Comparison of ENCODE assay signal across 22 cellular contexts in the genomic region with DNA sequence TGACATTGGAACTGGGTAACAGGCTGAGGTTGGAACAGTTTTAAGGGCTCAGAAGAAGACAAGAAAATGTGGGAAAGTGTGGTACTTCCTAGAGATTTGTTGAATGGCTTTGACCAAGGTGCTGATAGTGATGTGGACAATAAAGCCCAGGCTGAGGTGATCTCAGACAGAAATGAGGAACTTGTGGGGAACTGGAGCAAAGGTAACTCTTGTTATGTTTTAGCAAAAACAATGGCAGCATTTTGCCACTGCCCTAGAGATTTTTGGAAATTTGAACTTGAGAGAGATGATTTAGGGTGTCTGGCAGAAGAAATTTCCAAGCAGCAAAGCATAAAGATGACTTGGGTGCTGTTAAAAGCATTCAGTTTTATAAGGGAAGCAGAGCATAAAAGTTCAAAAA.
"Had no signal": no experiment of that assay in that cellular context is flagged by ENCODE, and none has a peak within 500 bp of the region (broad histone marks: within the 10 kb centered on the region; RNA-seq: fewer than 3 reads in every experiment).

No MANE protein-coding gene starts in this region.

- FAIRE-seq: small intestine, urothelium cell line had no signal

- H3K9me3 ChIP-seq: ovary, psoas muscle, right lobe of liver, sigmoid colon, thoracic aorta, thyroid gland, vagina had no signal

- DNase-seq: occipital lobe; ovary; psoas muscle; right lobe of liver; sigmoid colon; small intestine; stimulated activated CD4-positive, alpha-beta T cell treated with anti-CD3 and anti-CD28 coated beads, Interleukin-15, amount 100 ng/mL, for 24 hours; stimulated activated CD4-positive, alpha-beta T cell treated with anti-CD3 and anti-CD28 coated beads, Interleukin-2, amount 100 ng/mL, for 24 hours; stimulated activated CD4-positive, alpha-beta T cell treated with anti-CD3 and anti-CD28 coated beads, Interleukin-2, amount 100 ng/mL, for 48 hours; stimulated activated CD4-positive, alpha-beta T cell treated with anti-CD3 and anti-CD28 coated beads, Interleukin-4, amount 100 ng/mL, for 24 hours; stimulated activated naive B cell treated with anti-CD40 and anti-IgM and Interleukin-4, amounts not matched to agents 10 μg/mL and 1 μg/mL and 100 μg/mL, for 72 hours; stimulated activated naive CD4-positive, alpha-beta T cell treated with Interleukin-2 at 50 U/mL for 16 hours; stomach; thyroid gland; trophoblast cell had no signal

- H3K27me3 ChIP-seq: neural progenitor cell, ovary, right lobe of liver, sigmoid colon, stomach, thyroid gland, tibial nerve, upper lobe of left lung, vagina had no signal

- H3K27ac ChIP-seq: neural progenitor cell, ovary, parathyroid adenoma, psoas muscle, right lobe of liver, sigmoid colon, stomach, thoracic aorta, thyroid gland, tibial nerve, upper lobe of left lung, vagina had no signal

- H3K4me1 ChIP-seq: neural progenitor cell, parathyroid adenoma, psoas muscle, right lobe of liver, sigmoid colon, stomach, thyroid gland, tibial nerve, upper lobe of left lung, vagina had no signal

- H3K36me3 ChIP-seq: neural progenitor cell, ovary, right lobe of liver, sigmoid colon, stomach, thoracic aorta, thyroid gland, tibial nerve, upper lobe of left lung, vagina had no signal

- H3K4me3 ChIP-seq: neural progenitor cell, ovary, psoas muscle, right lobe of liver, sigmoid colon, stomach, thoracic aorta, thyroid gland, tibial nerve, upper lobe of left lung, vagina had no signal
